In the genomic region with DNA sequence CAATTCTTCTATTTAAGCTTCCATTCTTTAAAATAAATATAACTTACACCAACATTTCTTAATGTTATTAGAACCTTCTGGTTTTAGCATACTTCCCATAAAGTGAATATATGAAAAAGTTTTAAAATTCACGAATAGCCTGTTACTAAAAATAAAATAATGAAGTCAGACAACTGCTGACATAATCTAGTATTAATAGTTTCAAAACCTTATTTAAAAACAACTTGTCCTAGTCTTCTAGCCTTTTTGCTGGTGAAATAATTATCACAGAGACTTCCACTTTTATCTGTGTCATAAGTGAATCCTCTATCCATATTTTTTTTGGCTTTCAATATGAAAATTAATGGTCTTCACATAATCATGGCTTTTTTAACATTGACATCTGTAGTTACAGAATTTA, we compare ENCODE assay signal across 16 cellular contexts.
A peak's percentile ranks its signal among the peaks of the same experiment; 100 is the strongest.
DNase-seq lines count a peak whose midpoint lies in the region; ATAC-seq, FAIRE-seq and TF ChIP-seq lines count a peak whose summit lies in the region.
"Had no signal": no experiment of that assay in that cellular context is flagged by ENCODE, and none has a peak within 500 bp of the region (broad histone marks: within the 10 kb centered on the region; RNA-seq: fewer than 3 reads in every experiment).

No MANE protein-coding gene starts in this region.

- peaks cover 0 to 12% (median 0%) of the 10 kb centered on the region in 11 donors for H3K9me3 ChIP-seq in heart right ventricle
- no peaks in the 10 kb centered on the region for H3K9me3 ChIP-seq in right cardiac atrium (ENCODE audit: control insufficient read depth, low read length)
- H3K9me3 ChIP-seq in ascending aorta = no peaks in the 10 kb centered on the region
- H3K9me3 ChIP-seq in kidney (ENCODE audit: control insufficient read depth in 1 of 2, low read length in 2 of 2) = no peaks in the 10 kb centered on the region
- H3K9me3 ChIP-seq in tibial artery = no peaks in the 10 kb centered on the region

- DNase-seq in heart right ventricle (no peak), right cardiac atrium (no peak), ascending aorta (ENCODE audit: low spot score in 2 of 2) (no peak), kidney (no peak), tibial artery (no peak), RKO (ENCODE audit: low spot score) (no peak), epidermal melanocyte (ENCODE audit: insufficient read length, low spot score) (no peak)
- DNase-seq: DMS53, H7, NCI-H1048, NCI-H2081 treated with DMSO at 0.1 percent for 48 hours, NCI-H510A, NCI-H82, PC-3 had no signal

- TF ChIP-seq CTCF in heart right ventricle (IDR thresholded peaks at IDR 0.05) (no peak), ascending aorta (IDR thresholded peaks at IDR 0.05) (no peak), kidney (IDR thresholded peaks at IDR 0.05; ENCODE audit: borderline replicate concordance, extremely low read depth, insufficient read depth) (no peak), tibial artery (IDR thresholded peaks at IDR 0.05) (no peak)

- H3K4me3 ChIP-seq in heart right ventricle = no peak overlapping the region
- H3K4me3 ChIP-seq in right cardiac atrium (ENCODE audit: low read length) = no peak overlapping the region
- no peak overlapping the region for H3K4me3 ChIP-seq in ascending aorta
- H3K4me3 ChIP-seq in kidney (ENCODE audit: low read length in 2 of 2) = no peak overlapping the region
- H3K4me3 ChIP-seq in tibial artery = no peak overlapping the region

- H3K27me3 ChIP-seq in heart right ventricle = no peaks in the 10 kb centered on the region
- H3K27me3 ChIP-seq in right cardiac atrium (ENCODE audit: control insufficient read depth, insufficient read depth) = no peaks in the 10 kb centered on the region
- no peaks in the 10 kb centered on the region for H3K27me3 ChIP-seq in ascending aorta
- no peaks in the 10 kb centered on the region for H3K27me3 ChIP-seq in tibial artery

- peak; percentile 70 for FAIRE-seq in kidney (lab: Jason Lieb, UNC)

- no peak overlapping the region for H3K9ac ChIP-seq in kidney (ENCODE audit: low read length in 2 of 2)

- H3K36me3 ChIP-seq in heart right ventricle = peaks cover 0 to 36% (median 0%) of the 10 kb centered on the region in 9 donors
- no peaks in the 10 kb centered on the region for H3K36me3 ChIP-seq in ascending aorta
- H3K36me3 ChIP-seq in kidney (ENCODE audit: control insufficient read depth in 1 of 2, insufficient read depth in 2 of 2, low read length in 2 of 2) = no peaks in the 10 kb centered on the region
- H3K36me3 ChIP-seq in tibial artery = peaks cover 0 to 5% (median 0%) of the 10 kb centered on the region in 3 donors

- intact Hi-C loops in heart right ventricle (cut with DNase I) = loop anchor here in 4 of 10 donors (5.0 to 10.0 kb wide), 2 partner anchors 101 to 108 kb away; partner anchors contain the start of gene USP15 (in 3 of the 4)
- intact Hi-C loops in right cardiac atrium (cut with DNase I) = no loop called here
- intact Hi-C loops in ascending aorta (cut with DNase I) = loop anchor here (5.0 kb wide), 1 partner anchor 111 kb away; the partner anchor contains the start of gene USP15
- intact Hi-C loops in kidney (cut with DNase I) = no loop called here
- intact Hi-C loops in tibial artery (cut with DNase I; ENCODE audit: low total_unique reads) = no loop called here

- peaks cover 0 to 38% (median 25%) of the 10 kb centered on the region in 9 donors for H3K4me1 ChIP-seq in heart right ventricle
- H3K4me1 ChIP-seq in right cardiac atrium (ENCODE audit: control insufficient read depth, insufficient read depth, low read length) = no peaks in the 10 kb centered on the region
- H3K4me1 ChIP-seq in ascending aorta = peaks cover 0 to 8% of the 10 kb centered on the region in 2 donors
- H3K4me1 ChIP-seq in kidney (ENCODE audit: control insufficient read depth in 1 of 2, insufficient read depth in 1 of 2, low read depth in 1 of 2, low read length in 2 of 2) = peaks cover 0 to 5% of the 10 kb centered on the region in 2 donors
- peaks cover 0 to 45% (median 6%) of the 10 kb centered on the region in 4 donors for H3K4me1 ChIP-seq in tibial artery

- 4 to 5% methylated on average over 1 of the region's 1 CpG for WGBS in heart right ventricle, 2 donors
- 13% methylated on average over 1 of the region's 1 CpG for WGBS in right cardiac atrium

- ATAC-seq in heart right ventricle (peak in 2 of 8 donors; percentile 62 to 74), right cardiac atrium (no peak), HG03039 (IDR thresholded peaks at IDR 0.05; ENCODE audit: unreplicated experiment) (no peak)
- ATAC-seq: PC-3 had no signal

- H3K27ac ChIP-seq in heart right ventricle (peak overlapping the region in 7 of 10 donors; percentile 2 to 69 (median 58)), right cardiac atrium (ENCODE audit: low read length) (no peak overlapping the region), ascending aorta (peak overlapping the region; percentile 63 to 74), kidney (ENCODE audit: low read depth in 2 of 2, low read length in 2 of 2) (no peak overlapping the region), tibial artery (peak overlapping the region; percentile 19 to 61)
- H3K27ac ChIP-seq: C4-2B had no signal

Comparison
In these comparisons a context has a peak if more than half of its experiments do, and no peak if none do; other contexts are left out.
1. H3K27ac ChIP-seq: peak in heart right ventricle (7 of 10), ascending aorta (2 of 2) and tibial artery (2 of 2); none in right cardiac atrium (single experiment) and kidney (0 of 2).